Comparison of ENCODE assay signal across 17 cellular contexts in the genomic region with DNA sequence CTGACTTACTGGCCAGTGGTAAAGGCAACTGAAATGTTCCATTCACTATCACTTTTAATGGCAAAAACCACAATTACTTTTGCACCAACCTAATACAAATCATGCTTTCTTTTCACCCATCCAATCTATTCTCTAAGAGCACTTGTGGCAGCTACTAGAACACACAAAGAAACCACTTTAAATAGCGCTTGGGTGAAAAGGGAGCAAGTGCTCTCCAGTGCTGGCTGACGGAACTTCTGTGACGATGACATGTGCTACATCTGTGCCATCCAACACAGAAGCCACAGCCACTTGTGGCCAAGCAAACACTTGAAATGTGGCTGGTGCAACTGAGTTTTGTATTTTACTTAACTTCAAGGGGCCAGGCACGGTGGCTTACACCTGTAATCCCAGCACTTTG. TPM values are rescaled to one million over a fixed set of nuclear protein-coding genes. Genes with fewer than 3 reads are reported as not detected.
DNase-seq lines count a peak whose midpoint lies in the region; ATAC-seq, FAIRE-seq and TF ChIP-seq lines count a peak whose summit lies in the region.
"Had no signal": no experiment of that assay in that cellular context is flagged by ENCODE, and none has a peak within 500 bp of the region (broad histone marks: within the 10 kb centered on the region; RNA-seq: fewer than 3 reads in every experiment).

No MANE protein-coding gene starts in this region.

- peaks cover 86% of the 10 kb centered on the region for H3K4me1 Mint-ChIP-seq in activated CD4-positive, alpha-beta T cell treated with anti-CD3 and anti-CD28 coated beads for 36 hours
- H3K4me1 Mint-ChIP-seq in activated CD4-positive, alpha-beta T cell treated with anti-CD3 and anti-CD28 coated beads, Interleukin-2, amount 10 ng/mL, durations not matched to agents 24 days and 14 days: peaks cover 61% of the 10 kb centered on the region

- H3K9me3 Mint-ChIP-seq in activated CD4-positive, alpha-beta T cell treated with anti-CD3 and anti-CD28 coated beads for 36 hours (ENCODE audit: low read depth): no peaks in the 10 kb centered on the region
- no peaks in the 10 kb centered on the region for H3K9me3 Mint-ChIP-seq in activated CD4-positive, alpha-beta T cell treated with anti-CD3 and anti-CD28 coated beads, Interleukin-2, amount 10 ng/mL, durations not matched to agents 24 days and 14 days
- H3K9me3 Mint-ChIP-seq: activated naive CD8-positive, alpha-beta T cell treated with anti-CD3 and anti-CD28 coated beads for 36 hours had no signal

- no peaks in the 10 kb centered on the region for H3K27me3 ChIP-seq in lower lobe of right lung (ENCODE audit: low read depth)
- H3K27me3 ChIP-seq in thoracic aorta (replicated peaks; ENCODE audit: insufficient read depth): no peaks in the 10 kb centered on the region
- no peaks in the 10 kb centered on the region for H3K27me3 ChIP-seq in heart left ventricle

- intact Hi-C loops in activated CD4-positive, alpha-beta T cell treated with anti-CD3 and anti-CD28 coated beads for 36 hours (cut with DNase I, micrococcal nuclease): no loop called here
- intact Hi-C loops in activated CD4-positive, alpha-beta T cell treated with anti-CD3 and anti-CD28 coated beads, Interleukin-2, amount 10 ng/mL, durations not matched to agents 24 days and 14 days (cut with micrococcal nuclease): loop anchor here (5.0 kb wide), 1 partner anchor 106 kb away; a partner anchor contains a TSS
- intact Hi-C loops in lower lobe of right lung (cut with DNase I): no loop called here
- intact Hi-C loops in heart left ventricle (cut with DNase I): no loop called here

- POLR2A ChIA-PET in activated CD4-positive, alpha-beta T cell treated with anti-CD3 and anti-CD28 coated beads for 36 hours (lab: Charles Lee): no interaction called here

- peak; percentile 44 for DNase-seq in activated CD4-positive, alpha-beta T cell treated with anti-CD3 and anti-CD28 coated beads for 36 hours
- no peak for DNase-seq in activated CD4-positive, alpha-beta T cell treated with anti-CD3 and anti-CD28 coated beads, Interleukin-2, amount 10 ng/mL, durations not matched to agents 24 days and 14 days
- peak; percentile 69 for DNase-seq in NCI-H2107 (lab: John Stamatoyannopoulos, UW)
- peak; percentile 83 for DNase-seq in lower lobe of right lung
- DNase-seq in thoracic aorta (ENCODE audit: low spot score): no peak
- DNase-seq in HTR-8/SVneo (ENCODE audit: insufficient read length, low spot score): no peak
- no peak for DNase-seq in heart left ventricle
- DNase-seq: activated CD8-positive, alpha-beta memory T cell treated with anti-CD3 and anti-CD28 coated beads, Interleukin-2, amount 50 U/mL, for 4 hours; activated naive CD8-positive, alpha-beta T cell treated with anti-CD3 and anti-CD28 coated beads for 36 hours; effector CD8-positive, alpha-beta T cell; EL; mesenchymal stem cell had no signal

- no peaks in the 10 kb centered on the region for H3K9me3 ChIP-seq in lower lobe of right lung
- no peaks in the 10 kb centered on the region for H3K9me3 ChIP-seq in thoracic aorta
- H3K9me3 ChIP-seq in heart left ventricle: no peaks in the 10 kb centered on the region

- TF ChIP-seq POLR2A in heart left ventricle (IDR thresholded peaks at IDR 0.05): no peak

- CTCF ChIA-PET in activated CD4-positive, alpha-beta T cell treated with anti-CD3 and anti-CD28 coated beads for 36 hours (lab: Charles Lee): interaction anchor here (0.7 to 1.3 kb wide), 3 partner anchors 24 to 92 kb away, joined by 3 to 5 read pairs (median 3); no protein-coding TSS in a partner anchor

- H3K27ac ChIP-seq in lower lobe of right lung: no peak overlapping the region
- H3K27ac ChIP-seq in thoracic aorta: peak overlapping the region; percentile 14 to 78
- peak overlapping the region in 1 of 12 donors; percentile 11 for H3K27ac ChIP-seq in heart left ventricle
- H3K27ac ChIP-seq: parathyroid adenoma, SK-N-MC had no signal

- H3K4me3 ChIP-seq in lower lobe of right lung (no peak overlapping the region), thoracic aorta (no peak overlapping the region), heart left ventricle (no peak overlapping the region)
- H3K4me3 ChIP-seq: SK-N-MC had no signal

- H3K36me3 ChIP-seq in lower lobe of right lung: peaks cover 9% of the 10 kb centered on the region
- H3K36me3 ChIP-seq in thoracic aorta: no peaks in the 10 kb centered on the region
- H3K36me3 ChIP-seq in heart left ventricle: peaks cover 0 to 12% (median 0%) of the 10 kb centered on the region in 9 donors

- ATAC-seq in activated CD4-positive, alpha-beta T cell treated with anti-CD3 and anti-CD28 coated beads for 36 hours: no peak
- ATAC-seq in lower lobe of right lung: peak; percentile 75 to 83
- no peak for ATAC-seq in thoracic aorta (ENCODE audit: insufficient number of reproducible peaks, low FRiP score, low read depth)
- ATAC-seq in heart left ventricle: no peak
- ATAC-seq in SK-N-SH treated with all-trans-retinoic acid at 6 μM for 48 hours: no peak

- H3K4me1 ChIP-seq in lower lobe of right lung: peaks cover 86% of the 10 kb centered on the region
- H3K4me1 ChIP-seq in thoracic aorta (ENCODE audit: control insufficient read depth in 1 of 2, low read depth in 2 of 2): peaks cover 44 to 71% of the 10 kb centered on the region in 2 donors
- H3K4me1 ChIP-seq in heart left ventricle: peaks cover 0 to 77% (median 32%) of the 10 kb centered on the region in 12 donors

- FAIRE-seq in HTR-8/SVneo (lab: Jason Lieb, UNC): no peak
- FAIRE-seq: bronchial epithelial cell, GM12892 had no signal

- no peak for TF ChIP-seq CTCF in lower lobe of right lung (IDR thresholded peaks at IDR 0.05)
- TF ChIP-seq CTCF in thoracic aorta (IDR thresholded peaks at IDR 0.05): no peak
- no peak for TF ChIP-seq CTCF in heart left ventricle (IDR thresholded peaks at IDR 0.05)

- no peaks in the 10 kb centered on the region for H3K27me3 Mint-ChIP-seq in activated CD4-positive, alpha-beta T cell treated with anti-CD3 and anti-CD28 coated beads for 36 hours
- no peaks in the 10 kb centered on the region for H3K27me3 Mint-ChIP-seq in activated CD4-positive, alpha-beta T cell treated with anti-CD3 and anti-CD28 coated beads, Interleukin-2, amount 10 ng/mL, durations not matched to agents 24 days and 14 days
- H3K27me3 Mint-ChIP-seq: activated naive CD8-positive, alpha-beta T cell treated with anti-CD3 and anti-CD28 coated beads for 36 hours had no signal

- H3K4me3 Mint-ChIP-seq in activated CD4-positive, alpha-beta T cell treated with anti-CD3 and anti-CD28 coated beads for 36 hours: no peak overlapping the region
- H3K4me3 Mint-ChIP-seq in activated CD4-positive, alpha-beta T cell treated with anti-CD3 and anti-CD28 coated beads, Interleukin-2, amount 10 ng/mL, durations not matched to agents 24 days and 14 days: no peak overlapping the region
- H3K4me3 Mint-ChIP-seq: activated naive CD8-positive, alpha-beta T cell treated with anti-CD3 and anti-CD28 coated beads for 36 hours had no signal

- 63 to 80% (median 74%) methylated on average over 4 of the region's 4 CpGs for WGBS in heart left ventricle, 4 donors

- H3K36me3 Mint-ChIP-seq in activated CD4-positive, alpha-beta T cell treated with anti-CD3 and anti-CD28 coated beads for 36 hours (ENCODE audit: low read depth): peaks cover 7% of the 10 kb centered on the region
- peaks cover 16% of the 10 kb centered on the region for H3K36me3 Mint-ChIP-seq in activated CD4-positive, alpha-beta T cell treated with anti-CD3 and anti-CD28 coated beads, Interleukin-2, amount 10 ng/mL, durations not matched to agents 24 days and 14 days (ENCODE audit: low read depth)
- H3K36me3 Mint-ChIP-seq: activated naive CD8-positive, alpha-beta T cell treated with anti-CD3 and anti-CD28 coated beads for 36 hours had no signal

- no peak overlapping the region for H3K27ac Mint-ChIP-seq in activated CD4-positive, alpha-beta T cell treated with anti-CD3 and anti-CD28 coated beads for 36 hours
- no peak overlapping the region for H3K27ac Mint-ChIP-seq in activated CD4-positive, alpha-beta T cell treated with anti-CD3 and anti-CD28 coated beads, Interleukin-2, amount 10 ng/mL, durations not matched to agents 24 days and 14 days

TF ChIP-seq in SK-N-SH treated with all-trans-retinoic acid at 6 μM for 48 hours, 23 proteins besides CTCF, POLR2A, EP300 and RAD21:
- TF ChIP-seq OSR1 (CRISPR knock-in tag; IDR thresholded peaks at IDR 0.05) (no peak), BACH2 (CRISPR knock-in tag; IDR thresholded peaks at IDR 0.05; ENCODE audit: borderline replicate concordance) (no peak), ISL1 (CRISPR knock-in tag; IDR thresholded peaks at IDR 0.05) (no peak), CSDC2 (CRISPR knock-in tag; IDR thresholded peaks at IDR 0.05) (no peak), ARNTL (CRISPR knock-in tag; IDR thresholded peaks at IDR 0.05; ENCODE audit: borderline replicate concordance, low read depth) (no peak), ZNF565 (CRISPR knock-in tag; conservative IDR thresholded peaks at IDR 0.05; ENCODE audit: low read depth) (no peak), ZFP30 (CRISPR knock-in tag; IDR thresholded peaks at IDR 0.05) (no peak), GLIS3 (CRISPR knock-in tag; IDR thresholded peaks at IDR 0.05) (no peak)

RNA-seq across cellular contexts. Expression of a gene that starts 18.9 kb away (rescaled TPM):
- total RNA-seq in activated CD4-positive, alpha-beta T cell treated with anti-CD3 and anti-CD28 coated beads for 36 hours: 1 to 10 TPM; 8.9 to 9.4 TPM
- 19.5 and 19.8 TPM in 2 replicates for total RNA-seq in activated CD4-positive, alpha-beta T cell treated with anti-CD3 and anti-CD28 coated beads, Interleukin-2, amount 10 ng/mL, durations not matched to agents 24 days and 14 days
- total RNA-seq in lower lobe of right lung (106 TPM), thoracic aorta (10 to 100 TPM; 47.2 to 82.4 TPM), heart left ventricle (10 to 100 TPM in 5 of 9 donors, 1 to 10 TPM in 4; 4.9 to 28.6 (median 11.7) TPM)
- 1 to 10 TPM; 5.2 to 8.7 TPM for polyA plus RNA-seq in heart left ventricle

Comparison
In these comparisons a context has a peak if more than half of its experiments do, and no peak if none do; other contexts are left out.
1. DNase-seq: peak in activated CD4-positive, alpha-beta T cell treated with anti-CD3 and anti-CD28 coated beads for 36 hours (single experiment), NCI-H2107 (single experiment) and lower lobe of right lung (single experiment); none in activated CD4-positive, alpha-beta T cell treated with anti-CD3 and anti-CD28 coated beads, Interleukin-2, amount 10 ng/mL, durations not matched to agents 24 days and 14 days (single experiment), thoracic aorta (single experiment), HTR-8/SVneo (single experiment) and heart left ventricle (0 of 5).
2. ATAC-seq: peak in lower lobe of right lung (2 of 2); none in activated CD4-positive, alpha-beta T cell treated with anti-CD3 and anti-CD28 coated beads for 36 hours (single experiment), thoracic aorta (single experiment), heart left ventricle (0 of 4) and SK-N-SH treated with all-trans-retinoic acid at 6 μM for 48 hours (single experiment).